20 cellular contexts compared by ENCODE assay signal in genomic region chr17:21168555-21168865, GRCh38.
"Had no signal": no experiment of that assay in that cellular context is flagged by ENCODE, and none has a peak within 500 bp of the region (broad histone marks: within the 10 kb centered on the region; RNA-seq: fewer than 3 reads in every experiment).

No MANE protein-coding gene starts in this region.

- H3K36me3 Mint-ChIP-seq: natural killer cell treated with Interleukin-12 subunit alpha and Interleukin-12 subunit beta and Interleukin-15 and Interleukin-18, amount 100 ng/mL, for 72 hours had no signal

- H3K9me3 ChIP-seq: esophagus squamous epithelium, left lung, lower lobe of right lung, prostate gland, right lobe of liver, stomach, upper lobe of left lung had no signal

- DNase-seq: esophagus squamous epithelium; foreskin fibroblast; hypothalamus; left lung; lower lobe of right lung; midbrain; occipital lobe; retina; right lobe of liver; stimulated activated CD4-positive, alpha-beta T cell treated with anti-CD3 and anti-CD28 coated beads, Interleukin-2, amount 100 ng/mL, for 24 hours; stimulated activated CD4-positive, alpha-beta T cell treated with anti-CD3 and anti-CD28 coated beads, Interleukin-4, amount 100 ng/mL, for 4 hours; stimulated activated naive CD4-positive, alpha-beta T cell; stomach; upper lobe of left lung had no signal

- H3K4me3 Mint-ChIP-seq: dendritic cell treated with granulocyte-macrophage colony-stimulating factor and Interleukin-4, amounts not matched to agents 40 ng/mL and 50 ng/mL, for 4 days; memory B cell; natural killer cell treated with Interleukin-12 subunit alpha and Interleukin-12 subunit beta and Interleukin-15 and Interleukin-18, amount 100 ng/mL, for 72 hours had no signal

- H3K9me3 Mint-ChIP-seq: dendritic cell treated with granulocyte-macrophage colony-stimulating factor and Interleukin-4, amounts not matched to agents 40 ng/mL and 50 ng/mL, for 4 days; memory B cell; natural killer cell treated with Interleukin-12 subunit alpha and Interleukin-12 subunit beta and Interleukin-15 and Interleukin-18, amount 100 ng/mL, for 72 hours had no signal

- H3K36me3 ChIP-seq: prostate gland, right lobe of liver had no signal

- H3K27ac Mint-ChIP-seq: memory B cell; natural killer cell treated with Interleukin-12 subunit alpha and Interleukin-12 subunit beta and Interleukin-15 and Interleukin-18, amount 100 ng/mL, for 72 hours had no signal

- H3K27me3 ChIP-seq: esophagus squamous epithelium, left lung, right lobe of liver, stomach, upper lobe of left lung had no signal

- H3K4me1 ChIP-seq: parathyroid adenoma, prostate gland had no signal

- H3K27ac ChIP-seq: left lung, parathyroid adenoma, prostate gland, right lobe of liver had no signal

- H3K4me3 ChIP-seq: esophagus squamous epithelium, left lung, lower lobe of right lung, prostate gland, right lobe of liver, skin epidermis, stomach, upper lobe of left lung had no signal

- ATAC-seq: left lung; lower lobe of right lung; natural killer cell treated with Interleukin-12 subunit alpha and Interleukin-12 subunit beta and Interleukin-15 and Interleukin-18, amount 100 ng/mL, for 72 hours; right lobe of liver had no signal

- H3K27me3 Mint-ChIP-seq: dendritic cell treated with granulocyte-macrophage colony-stimulating factor and Interleukin-4, amounts not matched to agents 40 ng/mL and 50 ng/mL, for 4 days; memory B cell; natural killer cell treated with Interleukin-12 subunit alpha and Interleukin-12 subunit beta and Interleukin-15 and Interleukin-18, amount 100 ng/mL, for 72 hours had no signal
